In genomic region chr16:16022683-16023064, GRCh38 we compare ENCODE assay signal across 10 cellular contexts.
DNase-seq lines count a peak whose midpoint lies in the region; ATAC-seq, FAIRE-seq and TF ChIP-seq lines count a peak whose summit lies in the region.
"Had no signal": no experiment of that assay in that cellular context is flagged by ENCODE, and none has a peak within 500 bp of the region (broad histone marks: within the 10 kb centered on the region; RNA-seq: fewer than 3 reads in every experiment).

No MANE protein-coding gene starts in this region.

- H3K9ac ChIP-seq in OCI-LY1 (ENCODE audit: low read length) (no peak overlapping the region), endodermal cell (ENCODE audit: extremely low read depth, low read length, poor library complexity, severe bottlenecking) (no peak overlapping the region)

- TF ChIP-seq CTCF in C4-2B (conservative IDR thresholded peaks at IDR 0.05): no peak
- no peak for TF ChIP-seq CTCF in OCI-LY1 (IDR thresholded peaks at IDR 0.05; ENCODE audit: low read length)
- no peak for TF ChIP-seq CTCF in endodermal cell (conservative IDR thresholded peaks at IDR 0.05)
- no peak for TF ChIP-seq CTCF in prostate gland (IDR thresholded peaks at IDR 0.05)

- no peaks in the 10 kb centered on the region for H3K9me3 ChIP-seq in OCI-LY1 (ENCODE audit: low read length)
- H3K9me3 ChIP-seq in endodermal cell (ENCODE audit: control insufficient read depth, low read length): no peaks in the 10 kb centered on the region
- no peaks in the 10 kb centered on the region for H3K9me3 ChIP-seq in prostate gland

- in situ Hi-C loops in ACHN (cut with HindIII; ENCODE audit: low pct_ligation_motif_present, low pct_unique_long_range_greater_than_20kb, low sequenced_read_pairs): no loop called here

- no peaks in the 10 kb centered on the region for H3F3A ChIP-seq in OCI-LY1 (ENCODE audit: insufficient read depth, low read length)

- H3K4me1 Mint-ChIP-seq in endodermal cell: peaks cover 7% of the 10 kb centered on the region

- H3K4me3 Mint-ChIP-seq in endodermal cell: no peak overlapping the region
- H3K4me3 Mint-ChIP-seq: activated CD4-positive, alpha-beta T cell treated with anti-CD3 and anti-CD28 coated beads for 36 hours had no signal

- no peak overlapping the region for H2AFZ ChIP-seq in OCI-LY1 (ENCODE audit: low read length)

- no peaks in the 10 kb centered on the region for H3K27me3 Mint-ChIP-seq in endodermal cell (ENCODE audit: insufficient read depth)
- H3K27me3 Mint-ChIP-seq: activated CD4-positive, alpha-beta T cell treated with anti-CD3 and anti-CD28 coated beads for 36 hours had no signal

- ATAC-seq in HG02840 (IDR thresholded peaks at IDR 0.05; ENCODE audit: low FRiP score, unreplicated experiment): no peak
- ATAC-seq: activated CD4-positive, alpha-beta T cell treated with anti-CD3 and anti-CD28 coated beads for 36 hours had no signal

- H3K27me3 ChIP-seq in OCI-LY1 (ENCODE audit: insufficient read depth, low read length): no peaks in the 10 kb centered on the region
- H3K27me3 ChIP-seq in endodermal cell (ENCODE audit: control insufficient read depth, insufficient read depth, low read length, poor library complexity, severe bottlenecking): no peaks in the 10 kb centered on the region
- H3K27me3 ChIP-seq in prostate gland (replicated peaks; ENCODE audit: insufficient read depth): no peaks in the 10 kb centered on the region

- no peaks in the 10 kb centered on the region for H3K9me2 ChIP-seq in OCI-LY1 (ENCODE audit: low read depth, low read length)

- 92 to 94% methylated on average over 3 to 4 of the region's 5 CpGs for WGBS in endodermal cell (ENCODE audit: insufficient coverage in 1 of 2, insufficient read length in 1 of 2), 2 experiments
- 78% methylated on average over 5 of the region's 5 CpGs for WGBS in prostate gland

- peaks cover 34% of the 10 kb centered on the region for H3K36me3 Mint-ChIP-seq in endodermal cell (ENCODE audit: low read depth)

- no peak overlapping the region for H3K4me3 ChIP-seq in OCI-LY1 (ENCODE audit: low read depth, low read length, poor library complexity, severe bottlenecking)
- H3K4me3 ChIP-seq in endodermal cell (ENCODE audit: low read length): no peak overlapping the region
- H3K4me3 ChIP-seq in prostate gland: no peak overlapping the region

- H3K9me3 Mint-ChIP-seq in endodermal cell: no peaks in the 10 kb centered on the region

- intact Hi-C loops in prostate gland (cut with DNase I): loop anchor here (5.0 kb wide), 2 partner anchors 45 to 70 kb away; no protein-coding TSS in a partner anchor

- H4K20me1 ChIP-seq in OCI-LY1 (ENCODE audit: insufficient read depth, low read length): no peaks in the 10 kb centered on the region

- peak overlapping the region; percentile 47 for H3K4me2 ChIP-seq in OCI-LY1 (ENCODE audit: low read length)

- peak overlapping the region; percentile 75 for H3K27ac Mint-ChIP-seq in endodermal cell
- H3K27ac Mint-ChIP-seq: activated CD4-positive, alpha-beta T cell treated with anti-CD3 and anti-CD28 coated beads for 36 hours had no signal

- no peak for FAIRE-seq in urothelium cell line (lab: Jason Lieb, UNC)

- TF ChIP-seq POLR2A in prostate gland (IDR thresholded peaks at IDR 0.05): no peak

- H3K36me3 ChIP-seq in OCI-LY1 (ENCODE audit: insufficient read depth, low read length): peaks cover 44% of the 10 kb centered on the region
- H3K36me3 ChIP-seq in endodermal cell (ENCODE audit: control insufficient read depth, insufficient read depth, low read length): peaks cover 18% of the 10 kb centered on the region
- no peaks in the 10 kb centered on the region for H3K36me3 ChIP-seq in prostate gland

- peak overlapping the region; percentile 88 for H3K27ac ChIP-seq in C4-2B
- H3K27ac ChIP-seq in OCI-LY1 (ENCODE audit: low read depth, low read length, poor library complexity, severe bottlenecking): peak overlapping the region; percentile 89
- H3K27ac ChIP-seq in endodermal cell (ENCODE audit: low read depth, low read length): no peak overlapping the region
- peak overlapping the region; percentile 39 to 48 for H3K27ac ChIP-seq in prostate gland

- DNase-seq in endodermal cell (no peak), prostate gland (ENCODE audit: low spot score) (no peak), urothelium cell line (ENCODE audit: low spot score) (no peak), SW480 (ENCODE audit: low spot score) (no peak), ACHN (no peak)
- DNase-seq: activated CD4-positive, alpha-beta T cell treated with anti-CD3 and anti-CD28 coated beads for 36 hours; DMS79 had no signal

- no peaks in the 10 kb centered on the region for H3K79me2 ChIP-seq in OCI-LY1 (ENCODE audit: insufficient read depth, low read length)

- H3K4me1 ChIP-seq in OCI-LY1 (ENCODE audit: insufficient read depth, low read length, severe bottlenecking) (peaks cover 60% of the 10 kb centered on the region), endodermal cell (ENCODE audit: control insufficient read depth, insufficient read depth, low read length) (peaks cover 9% of the 10 kb centered on the region), prostate gland (replicated peaks) (peaks cover 6% of the 10 kb centered on the region)
